Comparison of ENCODE assay signal across 8 cellular contexts in genomic region chr6:79078057-79078969, GRCh38. TPM values are rescaled to one million over a fixed set of nuclear protein-coding genes. Genes with fewer than 3 reads are reported as not detected.
DNase-seq lines count a peak whose midpoint lies in the region; ATAC-seq and TF ChIP-seq lines count a peak whose summit lies in the region.

TSS of gene PHIP (minus strand) at chr6:79078254. CDS start at chr6:79078068, 186 bp downstream.

- DNase-seq in DMS153 treated with DMSO at 0.1 percent for 48 hours (lab: John Stamatoyannopoulos, UW; ENCODE audit: unreplicated experiment) (peak; percentile 93), OCI-M2 (lab: John Stamatoyannopoulos, UW; ENCODE audit: unreplicated experiment) (peak; percentile 86), activated T-cell treated with anti-CD3 and anti-CD28 coated beads for 4 hours (peak; percentile 86), epithelial cell of prostate (ENCODE audit: low read depth, low spot score) (peak; percentile 91), mucosa of gallbladder (ENCODE audit: low spot score) (peak; percentile 95)
- peak; percentile 85 for DNase-seq in stimulated activated CD8-positive, alpha-beta memory T cell treated with anti-CD3 and anti-CD28 coated beads, Interleukin-4, amount 100 ng/mL, for 24 hours (ENCODE audit: low read depth)

- ATAC-seq in GM21619 (IDR thresholded peaks at IDR 0.05; ENCODE audit: unreplicated experiment), result peak; percentile 66

- peak; percentile 55; the same call in 1 of the 2 replicates for TF ChIP-seq EP300 in Ishikawa (IDR thresholded peaks at IDR 0.05; ENCODE audit: borderline replicate concordance)

- peak within 1 kb of the TSS; percentile 85 for H3K27ac ChIP-seq in epithelial cell of prostate

- no peak for TF ChIP-seq RAD21 in Ishikawa (IDR thresholded peaks at IDR 0.05; ENCODE audit: low read depth)

TF ChIP-seq in Ishikawa, 13 proteins besides CTCF, POLR2A, EP300 and RAD21:
- peak; percentile 36 for TF ChIP-seq TEAD4 (IDR thresholded peaks at IDR 0.05)
- peak; percentile 85 for TF ChIP-seq YY1 (IDR thresholded peaks at IDR 0.05; ENCODE audit: low read depth)
- peak; percentile 94 for TF ChIP-seq TAF1 (IDR thresholded peaks at IDR 0.05; ENCODE audit: low read depth)
- TF ChIP-seq MAX (IDR thresholded peaks at IDR 0.05), result peak; percentile 74
- peak; percentile 47 for TF ChIP-seq TCF12 (IDR thresholded peaks at IDR 0.05; ENCODE audit: low read depth)
- peak; percentile 94 for TF ChIP-seq ZBTB7A (IDR thresholded peaks at IDR 0.05; ENCODE audit: low read depth)
- no peak for TF ChIP-seq FOXM1 (IDR thresholded peaks at IDR 0.05; ENCODE audit: borderline replicate concordance, low read depth)
- peak; percentile 67; the same call in 1 of the 2 replicates for TF ChIP-seq EGR1 (IDR thresholded peaks at IDR 0.05)
- TF ChIP-seq NFIC (IDR thresholded peaks at IDR 0.05), result no peak
- peak; percentile 12; the same call in 1 of the 2 replicates for TF ChIP-seq CREB1 (IDR thresholded peaks at IDR 0.05; ENCODE audit: low read depth)
- peak; percentile 56 for TF ChIP-seq CEBPB (IDR thresholded peaks at IDR 0.05)
- no peak for TF ChIP-seq REST (IDR thresholded peaks at IDR 0.05; ENCODE audit: low read depth)
- no peak for TF ChIP-seq USF1 (IDR thresholded peaks at IDR 0.05)

RNA-seq across cellular contexts. Expression of gene PHIP, which starts in this region (rescaled TPM):
- 32.0 TPM for total RNA-seq in mucosa of gallbladder

Comparison
In these comparisons a context has a peak if more than half of its experiments do, and no peak if none do; other contexts are left out.
1. Peak in every context shown above with its lines: DNase-seq, ATAC-seq and H3K27ac ChIP-seq.